In genomic region chrX:134544614-134545255, GRCh38 we compare ENCODE assay signal across 11 cellular contexts.
DNase-seq lines count a peak whose midpoint lies in the region; ATAC-seq and TF ChIP-seq lines count a peak whose summit lies in the region.
"Had no signal": no experiment of that assay in that cellular context is flagged by ENCODE, and none has a peak within 500 bp of the region (broad histone marks: within the 10 kb centered on the region; RNA-seq: fewer than 3 reads in every experiment).

No MANE protein-coding gene starts in this region.

- no peak overlapping the region for H4K91ac ChIP-seq in H9 (ENCODE audit: insufficient read length, low read depth, low read length)

- no peak overlapping the region for H2BK5ac ChIP-seq in H9 (ENCODE audit: insufficient read length, low read length)

- no peaks in the 10 kb centered on the region for H3K79me2 ChIP-seq in H9 (ENCODE audit: insufficient read depth, low read length)

- peaks cover 39 to 51% of the 10 kb centered on the region in 2 experiments for H3K4me1 Mint-ChIP-seq in H9

- intact Hi-C loops in body of pancreas (cut with DNase I), result no loop called here
- intact Hi-C loops in spleen (cut with DNase I; ENCODE audit: low total_unique reads), result no loop called here

- peaks cover 9 to 71% of the 10 kb centered on the region in 2 experiments for H3K9me3 Mint-ChIP-seq in H9

- H3K9ac ChIP-seq in H9 (ENCODE audit: extremely low read depth, insufficient read length, low read length), result peak overlapping the region; percentile 73

- H3K4me3 Mint-ChIP-seq in H9, result peak overlapping the region; percentile 67 to 83
- H3K4me3 Mint-ChIP-seq: activated CD8-positive, alpha-beta memory T cell treated with anti-CD3 and anti-CD28 coated beads, Interleukin-2, amount 10 ng/mL, durations not matched to agents 7 days and 5 days had no signal

- H4K8ac ChIP-seq in H9 (replicated peaks; ENCODE audit: insufficient read length, low read depth, low read length), result no peak overlapping the region

- no peak overlapping the region for H2BK12ac ChIP-seq in H9 (ENCODE audit: insufficient read length, low read depth, low read length)

- peak overlapping the region; percentile 69 for H3K4me2 ChIP-seq in H9 (ENCODE audit: insufficient read depth, insufficient read length, low read length)

- H3K4me1 ChIP-seq in H9 (ENCODE audit: insufficient read depth, low read length) (peaks cover 9% of the 10 kb centered on the region), body of pancreas (peaks cover 12% of the 10 kb centered on the region), spleen (peaks cover 0 to 56% (median 8%) of the 10 kb centered on the region in 6 donors)

- H3K18ac ChIP-seq in H9 (ENCODE audit: insufficient read length, low read depth, low read length), result peak overlapping the region; percentile 67

- peaks cover 3% of the 10 kb centered on the region for H4K20me1 ChIP-seq in H9 (ENCODE audit: control insufficient read depth, insufficient read depth, insufficient read length)

- no peak overlapping the region for H2AFZ ChIP-seq in H9 (ENCODE audit: low read length)

- no peak overlapping the region for H2AK5ac ChIP-seq in H9 (ENCODE audit: insufficient read length, low read length)

- H3K27ac Mint-ChIP-seq in H9, result no peak overlapping the region
- H3K27ac Mint-ChIP-seq: activated CD8-positive, alpha-beta memory T cell treated with anti-CD3 and anti-CD28 coated beads, Interleukin-2, amount 10 ng/mL, durations not matched to agents 7 days and 5 days had no signal

- peak; percentile 36 for DNase-seq in H9
- DNase-seq in body of pancreas, result peak; percentile 3 to 41 (median 26)
- no peak for DNase-seq in kidney epithelial cell (ENCODE audit: low read depth)
- no peak for DNase-seq in spleen
- DNase-seq in NCI-H2171 (lab: John Stamatoyannopoulos, UW), result no peak
- DNase-seq: activated CD8-positive, alpha-beta memory T cell treated with anti-CD3 and anti-CD28 coated beads, Interleukin-2, amount 10 ng/mL, durations not matched to agents 7 days and 5 days; NCI-H2081 treated with DMSO at 0.1 percent for 48 hours; SW 1271 had no signal

- no peak overlapping the region for H3T11ph ChIP-seq in H9 (ENCODE audit: low read length)

- peaks cover 17% of the 10 kb centered on the region for H3K23me2 ChIP-seq in H9 (ENCODE audit: insufficient read length, low read depth, low read length, poor library complexity, severe bottlenecking)

- H2BK20ac ChIP-seq in H9 (ENCODE audit: low read depth, low read length, poor library complexity, severe bottlenecking), result no peak overlapping the region

- H3K36me3 ChIP-seq in body of pancreas (replicated peaks in 1 of 2; ENCODE audit: insufficient read depth in 1 of 2, low read depth in 2 of 2) (no peaks in the 10 kb centered on the region), kidney epithelial cell (ENCODE audit: control insufficient read depth, insufficient read depth, low read length) (no peaks in the 10 kb centered on the region), spleen (peaks cover 0 to 7% (median 0%) of the 10 kb centered on the region in 6 donors)

- no peaks in the 10 kb centered on the region for H3K79me1 ChIP-seq in H9 (ENCODE audit: insufficient read depth, low read depth, low read length, poor library complexity, severe bottlenecking)

- H3K27me3 Mint-ChIP-seq in H9 (ENCODE audit: low read depth), result peaks cover 41% of the 10 kb centered on the region

- TF ChIP-seq POLR2A in body of pancreas (IDR thresholded peaks at IDR 0.05) (no peak), spleen (IDR thresholded peaks at IDR 0.05) (no peak)

- H2BK15ac ChIP-seq in H9 (ENCODE audit: low read depth, low read length), result no peak overlapping the region

- no CpG with 5 or more reads among the region's 49 CpGs for WGBS in H9 (ENCODE audit: extremely low coverage, insufficient read length, low lambda C conversion rate)
- WGBS in body of pancreas, 2 donors, result 10 to 20% methylated on average over 1 to 29 of the region's 49 CpGs
- WGBS in spleen, 5 donors, result 2 to 26% (median 16%) methylated on average over 20 to 49 of the region's 49 CpGs

- H2BK120ac ChIP-seq in H9 (ENCODE audit: low read depth, low read length, poor library complexity, severe bottlenecking), result no peak overlapping the region

- H3K27me3 ChIP-seq in H9 (ENCODE audit: insufficient read depth, low read length) (peaks cover 18% of the 10 kb centered on the region; the same call in 1 of the 2 replicates), body of pancreas (peaks cover 0 to 5% of the 10 kb centered on the region in 2 donors), kidney epithelial cell (ENCODE audit: control insufficient read depth, insufficient read depth, low read length) (no peaks in the 10 kb centered on the region), spleen (replicated peaks in 1 of 7) (peaks cover 0 to 65% (median 43%) of the 10 kb centered on the region in 7 donors)

- H3K23ac ChIP-seq in H9 (ENCODE audit: insufficient read length, low read depth, low read length), result no peak overlapping the region

- ATAC-seq in body of pancreas (peak; percentile 12), GM21423 (IDR thresholded peaks at IDR 0.05; ENCODE audit: unreplicated experiment) (no peak), GM21619 (IDR thresholded peaks at IDR 0.05; ENCODE audit: unreplicated experiment) (no peak), esophagus mucosa (no peak)
- ATAC-seq: activated CD8-positive, alpha-beta memory T cell treated with anti-CD3 and anti-CD28 coated beads, Interleukin-2, amount 10 ng/mL, durations not matched to agents 7 days and 5 days had no signal

- no peak overlapping the region for H4K5ac ChIP-seq in H9 (ENCODE audit: insufficient read length, low read depth, low read length)

- no peak overlapping the region for H3K4ac ChIP-seq in H9 (ENCODE audit: low read depth, low read length)

- peak overlapping the region; percentile 58 for H3K14ac ChIP-seq in H9 (ENCODE audit: insufficient read depth, low read length)

- H3K27ac ChIP-seq in H9 (ENCODE audit: insufficient read length, low read depth, low read length) (no peak overlapping the region), body of pancreas (no peak overlapping the region), spleen (peak overlapping the region in 5 of 8 donors; percentile 26 to 54 (median 45))

- H3K36me3 Mint-ChIP-seq in H9 (ENCODE audit: insufficient read depth in 1 of 3, low read depth in 3 of 3), result no peaks in the 10 kb centered on the region

- H3K9me3 ChIP-seq in H9 (ENCODE audit: control insufficient read depth, low read depth, low read length) (no peaks in the 10 kb centered on the region), body of pancreas (no peaks in the 10 kb centered on the region), spleen (no peaks in the 10 kb centered on the region)

- TF ChIP-seq CTCF in H9 (conservative IDR thresholded peaks at IDR 0.05) (no peak), body of pancreas (IDR thresholded peaks at IDR 0.05) (no peak), kidney epithelial cell (IDR thresholded peaks at IDR 0.05; ENCODE audit: insufficient read depth, low read length, poor library complexity, severe bottlenecking) (no peak), spleen (IDR thresholded peaks at IDR 0.05 in 8 of 11, conservative IDR thresholded peaks at IDR 0.05 in 3 of 11) (no peak)

- no peak overlapping the region for H3K56ac ChIP-seq in H9 (ENCODE audit: insufficient read length, low read depth, low read length)

- H3K4me3 ChIP-seq in body of pancreas (no peak overlapping the region), kidney epithelial cell (ENCODE audit: low read depth, low read length) (peak overlapping the region; percentile 22), spleen (peak overlapping the region in 2 of 8 donors; percentile 5 to 42)

Comparison
In these comparisons a context has a peak if more than half of its experiments do, and no peak if none do; other contexts are left out.
1. DNase-seq: peak in H9 (single experiment) and body of pancreas (4 of 4); none in kidney epithelial cell (single experiment), spleen (single experiment) and NCI-H2171 (single experiment).
2. H3K27ac ChIP-seq: peak in spleen (5 of 8); none in H9 (single experiment) and body of pancreas (0 of 4).